21 cellular contexts compared by ENCODE assay signal in genomic region chr6:47105469-47106188, GRCh38.
DNase-seq lines count a peak whose midpoint lies in the region; ATAC-seq and TF ChIP-seq lines count a peak whose summit lies in the region.
"Had no signal": no experiment of that assay in that cellular context is flagged by ENCODE, and none has a peak within 500 bp of the region (broad histone marks: within the 10 kb centered on the region; RNA-seq: fewer than 3 reads in every experiment).

No MANE protein-coding gene starts in this region.

- no peaks in the 10 kb centered on the region; the same call in 1 of the 2 replicates for H3K9me3 ChIP-seq in NT2/D1 (ENCODE audit: insufficient read depth, low read length)
- no peaks in the 10 kb centered on the region for H3K9me3 ChIP-seq in osteoblast (ENCODE audit: low read depth, low read length)
- no peaks in the 10 kb centered on the region for H3K9me3 ChIP-seq in right atrium auricular region
- H3K9me3 ChIP-seq: HAP-1, neutrophil, prostate gland, thoracic aorta had no signal

- H3K4me3 ChIP-seq in NT2/D1 (ENCODE audit: insufficient read length, low read depth) (no peak overlapping the region), osteoblast (ENCODE audit: insufficient read depth, low read length) (no peak overlapping the region), right atrium auricular region (no peak overlapping the region), coronary artery (no peak overlapping the region)
- H3K4me3 ChIP-seq: HAP-1, prostate gland, thoracic aorta had no signal

- H2AFZ ChIP-seq in osteoblast (ENCODE audit: low read length) = no peak overlapping the region

- H3K27me3 ChIP-seq in NT2/D1 (ENCODE audit: insufficient read depth, insufficient read length) (no peaks in the 10 kb centered on the region), foreskin keratinocyte (no peaks in the 10 kb centered on the region), osteoblast (ENCODE audit: insufficient read depth, low read length) (no peaks in the 10 kb centered on the region), right atrium auricular region (no peaks in the 10 kb centered on the region)
- H3K27me3 ChIP-seq: neutrophil had no signal

- H3K4me1 ChIP-seq in NT2/D1 (ENCODE audit: insufficient read depth, insufficient read length) = no peaks in the 10 kb centered on the region
- peaks cover 12% of the 10 kb centered on the region for H3K4me1 ChIP-seq in foreskin keratinocyte
- no peaks in the 10 kb centered on the region for H3K4me1 ChIP-seq in osteoblast (ENCODE audit: insufficient read depth, low read length)
- H3K4me1 ChIP-seq in right atrium auricular region = no peaks in the 10 kb centered on the region
- H3K4me1 ChIP-seq: HAP-1, prostate gland had no signal

- no peaks in the 10 kb centered on the region for H3K79me2 ChIP-seq in osteoblast (ENCODE audit: insufficient read depth, low read length)

- no peaks in the 10 kb centered on the region for H4K20me1 ChIP-seq in osteoblast (ENCODE audit: insufficient read depth, low read length)

- TF ChIP-seq CTCF in foreskin keratinocyte (conservative IDR thresholded peaks at IDR 0.05) = no peak
- no peak for TF ChIP-seq CTCF in osteoblast (IDR thresholded peaks at IDR 0.05; ENCODE audit: extremely low read depth, low read depth, low read length)
- no peak for TF ChIP-seq CTCF in right atrium auricular region (IDR thresholded peaks at IDR 0.05)
- no peak for TF ChIP-seq CTCF in coronary artery (IDR thresholded peaks at IDR 0.05)

- H3K9ac ChIP-seq in NT2/D1 (ENCODE audit: insufficient read length, low read depth) = no peak overlapping the region

- no peak overlapping the region for H3K4me2 ChIP-seq in osteoblast (ENCODE audit: insufficient read depth, low read length)

- DNase-seq in ELF-1 (ENCODE audit: low read depth, low spot score) = peak; percentile 82
- peak; percentile 75 for DNase-seq in NT2/D1 (ENCODE audit: low read depth, low spot score)
- DNase-seq in foreskin keratinocyte = no peak
- DNase-seq in osteoblast (ENCODE audit: insufficient read length, low spot score, missing footprints) = peak; percentile 57
- no peak for DNase-seq in GF-D8 (lab: John Stamatoyannopoulos, UW)
- DNase-seq in right atrium auricular region (ENCODE audit: low spot score) = no peak
- DNase-seq in coronary artery (ENCODE audit: low spot score) = no peak
- DNase-seq: activated CD4-positive, alpha-beta T cell treated with anti-CD3 and anti-CD28 coated beads for 48 hours; activated gamma-delta T cell treated with Interleukin-2 at 50 U/mL for 16 hours; activated T-cell treated with anti-CD3 and anti-CD28 coated beads, Interleukin-2, amount 50 U/mL, for 1 hour; CD8-positive, alpha-beta T cell; central memory CD4-positive, alpha-beta T cell; KBM-7; NCI-H1436; NCI-H446; Right ventricle myocardium superior had no signal

- H3K27ac ChIP-seq in foreskin keratinocyte (peak overlapping the region; percentile 47), osteoblast (ENCODE audit: low read depth, low read length) (no peak overlapping the region), right atrium auricular region (no peak overlapping the region), coronary artery (no peak overlapping the region)
- H3K27ac ChIP-seq: neutrophil, prostate gland, thoracic aorta had no signal

- ATAC-seq in foreskin keratinocyte = no peak
- no peak for ATAC-seq in HG03175 (IDR thresholded peaks at IDR 0.05; ENCODE audit: unreplicated experiment)
- ATAC-seq: CD8-positive, alpha-beta T cell had no signal

- no peaks in the 10 kb centered on the region for H3K36me3 ChIP-seq in NT2/D1 (ENCODE audit: insufficient read depth, insufficient read length, low read length)
- H3K36me3 ChIP-seq in osteoblast (ENCODE audit: insufficient read depth, low read length) = no peaks in the 10 kb centered on the region
- no peaks in the 10 kb centered on the region for H3K36me3 ChIP-seq in right atrium auricular region
- H3K36me3 ChIP-seq: HAP-1, neutrophil, prostate gland, thoracic aorta had no signal

Comparison
In these comparisons a context has a peak if more than half of its experiments do, and no peak if none do; other contexts are left out.
1. DNase-seq: peak in ELF-1 (single experiment), NT2/D1 (single experiment) and osteoblast (single experiment); none in foreskin keratinocyte (0 of 2), GF-D8 (single experiment), right atrium auricular region (single experiment) and coronary artery (single experiment).